In genomic region chr19:19405919-19406877, GRCh38 we compare ENCODE assay signal across 8 cellular contexts. TPM values are rescaled to one million over a fixed set of nuclear protein-coding genes. Genes with fewer than 3 reads are reported as not detected.
DNase-seq lines count a peak whose midpoint lies in the region; ATAC-seq and TF ChIP-seq lines count a peak whose summit lies in the region.

No MANE protein-coding gene starts in this region.

- H3K36me3 ChIP-seq in OCI-LY1 (ENCODE audit: insufficient read depth, low read length) (peaks cover under 1% of the 10 kb centered on the region; the same call in 1 of the 2 replicates), ovary (no peaks in the 10 kb centered on the region)

- TF ChIP-seq POLR2A in ovary (IDR thresholded peaks at IDR 0.05): no peak

- peak overlapping the region; percentile 67 for H3K9ac ChIP-seq in OCI-LY1 (ENCODE audit: low read length)

- peak overlapping the region; percentile 90 for H3K27ac Mint-ChIP-seq in glutamatergic neuron (ENCODE audit: unreplicated experiment)

- peak overlapping the region; percentile 75 for H3K4me2 ChIP-seq in OCI-LY1 (ENCODE audit: low read length)

- H4K20me1 ChIP-seq in OCI-LY1 (ENCODE audit: insufficient read depth, low read length): no peaks in the 10 kb centered on the region

- intact Hi-C loops in ovary (cut with DNase I): no loop called here

- no peak overlapping the region for H2AFZ ChIP-seq in OCI-LY1 (ENCODE audit: low read length)

- H3K9me3 Mint-ChIP-seq in glutamatergic neuron (ENCODE audit: unreplicated experiment): peaks cover 17% of the 10 kb centered on the region

- ATAC-seq in HG02852 (IDR thresholded peaks at IDR 0.05; ENCODE audit: unreplicated experiment): peak; percentile 27
- ATAC-seq in HG03457 (IDR thresholded peaks at IDR 0.05; ENCODE audit: unreplicated experiment): no peak

- TF ChIP-seq CTCF in GM12865 (IDR thresholded peaks at IDR 0.05; ENCODE audit: insufficient read depth, low read depth, low read length, missing control alignments) (no peak), OCI-LY1 (IDR thresholded peaks at IDR 0.05; ENCODE audit: low read length) (no peak), glutamatergic neuron (IDR thresholded peaks at IDR 0.05; ENCODE audit: partially characterized antibody, unreplicated experiment) (no peak), ovary (IDR thresholded peaks at IDR 0.05) (no peak)

- WGBS in ovary, 3 donors: 0 to 2% (median 1%) methylated on average over 49 to 96 of the region's 96 CpGs

- peaks cover 8% of the 10 kb centered on the region for H3K27me3 Mint-ChIP-seq in glutamatergic neuron (ENCODE audit: unreplicated experiment)

- H3K27ac ChIP-seq in OCI-LY1 (ENCODE audit: low read depth, low read length, poor library complexity, severe bottlenecking) (peak overlapping the region; percentile 69), ovary (peak overlapping the region; percentile 45 to 56)

- no peak for TF ChIP-seq EP300 in ovary (IDR thresholded peaks at IDR 0.05)

- peaks cover 52% of the 10 kb centered on the region for H3K79me2 ChIP-seq in OCI-LY1 (ENCODE audit: insufficient read depth, low read length)

- peak; percentile 52 for DNase-seq in GM12865 (ENCODE audit: low read depth)
- DNase-seq in activated effector memory CD4-positive, alpha-beta T cell treated with Interleukin-2 at 50 U/mL for 16 hours: peak; percentile 34
- DNase-seq in glutamatergic neuron: peak; percentile 73
- DNase-seq in ovary: peak; percentile 38 to 73 (median 68)
- DNase-seq in cerebellar cortex (ENCODE audit: low spot score): no peak

- no peaks in the 10 kb centered on the region for H3K9me2 ChIP-seq in OCI-LY1 (ENCODE audit: low read depth, low read length)

- no peaks in the 10 kb centered on the region for H3K27me3 ChIP-seq in OCI-LY1 (ENCODE audit: insufficient read depth, low read length)
- no peaks in the 10 kb centered on the region for H3K27me3 ChIP-seq in ovary

- H3K4me3 Mint-ChIP-seq in glutamatergic neuron (ENCODE audit: unreplicated experiment): peak overlapping the region; percentile 99

- no peaks in the 10 kb centered on the region for H3F3A ChIP-seq in OCI-LY1 (ENCODE audit: insufficient read depth, low read length)

- H3K4me3 ChIP-seq in GM12865 (ENCODE audit: low read depth, low read length) (peak overlapping the region; percentile 81), OCI-LY1 (ENCODE audit: low read depth, low read length, poor library complexity, severe bottlenecking) (peak overlapping the region; percentile 69), ovary (peak overlapping the region; percentile 68)

- H3K9me3 ChIP-seq in OCI-LY1 (ENCODE audit: low read length) (no peaks in the 10 kb centered on the region), ovary (no peaks in the 10 kb centered on the region)

- peaks cover 55% of the 10 kb centered on the region for H3K4me1 ChIP-seq in OCI-LY1 (ENCODE audit: insufficient read depth, low read length, severe bottlenecking)
- peaks cover 19% of the 10 kb centered on the region for H3K4me1 ChIP-seq in ovary (ENCODE audit: insufficient read depth)

- H3K36me3 Mint-ChIP-seq in glutamatergic neuron (ENCODE audit: unreplicated experiment): no peaks in the 10 kb centered on the region

- H3K4me1 Mint-ChIP-seq in glutamatergic neuron (ENCODE audit: low read depth, unreplicated experiment): peaks cover 32% of the 10 kb centered on the region

RNA-seq across cellular contexts. Expression of gene GATAD2A, which starts 0.7 kb away (rescaled TPM):
- 203 TPM for total RNA-seq in glutamatergic neuron (ENCODE audit: unreplicated experiment)
- total RNA-seq in ovary: 10 to 100 TPM; 10.7 to 83.0 (median 57.9) TPM
- polyA plus RNA-seq in ovary: 10 to 100 TPM; 13.7 to 18.9 TPM
